8 cellular contexts compared by ENCODE assay signal in genomic region chr17:48011405-48012150, GRCh38. TPM values are rescaled to one million over a fixed set of nuclear protein-coding genes. Genes with fewer than 3 reads are reported as not detected.
DNase-seq lines count a peak whose midpoint lies in the region; ATAC-seq and TF ChIP-seq lines count a peak whose summit lies in the region.

No MANE protein-coding gene starts in this region.

- TF ChIP-seq CTCF in GM10248 (IDR thresholded peaks at IDR 0.05; ENCODE audit: control extremely low read depth, extremely low read depth, low read depth, missing control alignments) (peak; percentile 66), suprapubic skin (IDR thresholded peaks at IDR 0.05) (peak in 1 of 2 donors; percentile 26)

- H3K4me1 ChIP-seq in suprapubic skin, result peaks cover 14% of the 10 kb centered on the region

- no peaks in the 10 kb centered on the region for H3K9me3 Mint-ChIP-seq in T-helper 1 cell treated with Interleukin-12 subunit alpha and Interleukin-12 subunit beta and Interleukin-4 antibody, amounts not matched to agents 30 μg/mL and 1 μg/mL, for 36 hours

- ATAC-seq in GM19463 (IDR thresholded peaks at IDR 0.05; ENCODE audit: unreplicated experiment), result no peak

- DNase-seq in GM10248 (ENCODE audit: extremely low spot score), result peak; percentile 73
- peak; percentile 69 for DNase-seq in NCI-H1092 treated with DMSO at 0.1 percent for 48 hours (lab: John Stamatoyannopoulos, UW)
- DNase-seq in central memory CD4-positive, alpha-beta T cell, result peak; percentile 32
- peak; percentile 23 to 31 for DNase-seq in lung microvascular endothelial cell (ENCODE audit: low read depth in 2 of 2)
- DNase-seq in suprapubic skin (ENCODE audit: low spot score in 2 of 2), result no peak
- no peak for DNase-seq in C1 segment of cervical spinal cord (lab: John Stamatoyannopoulos, UW)

- H3K27me3 Mint-ChIP-seq in T-helper 1 cell treated with Interleukin-12 subunit alpha and Interleukin-12 subunit beta and Interleukin-4 antibody, amounts not matched to agents 30 μg/mL and 1 μg/mL, for 36 hours (ENCODE audit: low read depth), result peaks cover 49% of the 10 kb centered on the region

- no peaks in the 10 kb centered on the region for H3K9me3 ChIP-seq in suprapubic skin

- H3K4me3 ChIP-seq in suprapubic skin, result peak overlapping the region; percentile 48

- no peaks in the 10 kb centered on the region for H3K36me3 Mint-ChIP-seq in T-helper 1 cell treated with Interleukin-12 subunit alpha and Interleukin-12 subunit beta and Interleukin-4 antibody, amounts not matched to agents 30 μg/mL and 1 μg/mL, for 36 hours (ENCODE audit: low read depth)

- peak overlapping the region; percentile 88 for H3K4me3 Mint-ChIP-seq in T-helper 1 cell treated with Interleukin-12 subunit alpha and Interleukin-12 subunit beta and Interleukin-4 antibody, amounts not matched to agents 30 μg/mL and 1 μg/mL, for 36 hours

- no peak for TF ChIP-seq POLR2A in suprapubic skin (IDR thresholded peaks at IDR 0.05)

- peaks cover 16% of the 10 kb centered on the region for H3K4me1 Mint-ChIP-seq in T-helper 1 cell treated with Interleukin-12 subunit alpha and Interleukin-12 subunit beta and Interleukin-4 antibody, amounts not matched to agents 30 μg/mL and 1 μg/mL, for 36 hours (ENCODE audit: low read depth)

- H3K27ac Mint-ChIP-seq in T-helper 1 cell treated with Interleukin-12 subunit alpha and Interleukin-12 subunit beta and Interleukin-4 antibody, amounts not matched to agents 30 μg/mL and 1 μg/mL, for 36 hours, result peak overlapping the region; percentile 62

- peaks cover 16% of the 10 kb centered on the region for H3K27me3 ChIP-seq in suprapubic skin

- 5% methylated on average over 23 of the region's 23 CpGs for WGBS in suprapubic skin

- H3K27ac ChIP-seq in suprapubic skin, result no peak overlapping the region

- CTCF ChIA-PET in GM10248 (lab: Yijun Ruan, JAX), result interaction anchor here (0.9 to 14.2 kb wide), 11 partner anchors 9 to 69 kb away, joined by 3 to 305 read pairs (median 6); partner anchors contain the start of gene CDK5RAP3

- TF ChIP-seq EP300 in suprapubic skin (IDR thresholded peaks at IDR 0.05), result no peak

- POLR2A ChIA-PET in GM10248 (lab: Yijun Ruan, JAX), result interaction anchor here (0.7 to 1.0 kb wide), 2 partner anchors 41 to 168 kb away, joined by 3 read pairs; partner anchors contain the start of gene CDK5RAP3

- H3K36me3 ChIP-seq in suprapubic skin, result no peaks in the 10 kb centered on the region

RNA-seq across cellular contexts. Expression of gene COPZ2, which starts 26.0 kb away (rescaled TPM):
- total RNA-seq in lung microvascular endothelial cell (4.6 and 7.0 TPM in 2 replicates), suprapubic skin (10 to 100 TPM in 3 of 4 donors, 1 to 10 TPM in 1; 9.7 to 17.2 (median 12.5) TPM)

RNA-seq across cellular contexts. Expression of gene NFE2L1, which starts 36.6 kb away (rescaled TPM):
- total RNA-seq in lung microvascular endothelial cell (72.6 and 93.5 TPM in 2 replicates), suprapubic skin (100 to 1,000 TPM in 2 of 4 donors, 10 to 100 TPM in 2; 89.9 to 250 (median 138) TPM)

RNA-seq across cellular contexts. Expression of gene CDK5RAP3, which starts 40.7 kb away (rescaled TPM):
- total RNA-seq in lung microvascular endothelial cell, result 50.3 and 51.8 TPM in 2 replicates
- total RNA-seq in suprapubic skin, result 100 to 1,000 TPM; 100 to 296 (median 142) TPM

RNA-seq across cellular contexts. Expression of gene PRR15L, which starts 53.9 kb away (rescaled TPM):
- total RNA-seq in lung microvascular endothelial cell, result not detected in 2 replicates
- total RNA-seq in suprapubic skin, result 10 to 100 TPM; 11.4 to 27.1 (median 21.8) TPM

Comparison
In these comparisons a context has a peak if more than half of its experiments do, and no peak if none do; other contexts are left out.
1. DNase-seq: peak in GM10248 (single experiment), NCI-H1092 treated with DMSO at 0.1 percent for 48 hours (single experiment), central memory CD4-positive, alpha-beta T cell (single experiment) and lung microvascular endothelial cell (2 of 2); none in suprapubic skin (0 of 2) and C1 segment of cervical spinal cord (0 of 14).